Comparison of ENCODE assay signal across 24 cellular contexts in genomic region chr11:19187101-19187500, GRCh38. TPM values are rescaled to one million over a fixed set of nuclear protein-coding genes. Genes with fewer than 3 reads are reported as not detected.
DNase-seq lines count a peak whose midpoint lies in the region; ATAC-seq, FAIRE-seq and TF ChIP-seq lines count a peak whose summit lies in the region.
"Had no signal": no experiment of that assay in that cellular context is flagged by ENCODE, and none has a peak within 500 bp of the region (broad histone marks: within the 10 kb centered on the region; RNA-seq: fewer than 3 reads in every experiment).

No MANE protein-coding gene starts in this region.

- H3K4me3 Mint-ChIP-seq in astrocyte (ENCODE audit: unreplicated experiment): no peak overlapping the region
- H3K4me3 Mint-ChIP-seq in activated T-cell treated with anti-CD3 and anti-CD28 coated beads, Interleukin-2, amount 50 U/mL, for 24 hours: no peak overlapping the region
- H3K4me3 Mint-ChIP-seq: activated naive CD8-positive, alpha-beta T cell; activated T-cell treated with anti-CD3 and anti-CD28 coated beads, Interleukin-2, amount 50 U/mL, for 4 hours; CD4-positive, alpha-beta memory T cell; natural killer cell had no signal

- no peaks in the 10 kb centered on the region for H4K20me1 ChIP-seq in astrocyte (ENCODE audit: insufficient read depth, low read length)

- H3K27me3 Mint-ChIP-seq in astrocyte (ENCODE audit: low read depth, unreplicated experiment): peaks cover 1% of the 10 kb centered on the region
- no peaks in the 10 kb centered on the region for H3K27me3 Mint-ChIP-seq in activated T-cell treated with anti-CD3 and anti-CD28 coated beads, Interleukin-2, amount 50 U/mL, for 24 hours
- H3K27me3 Mint-ChIP-seq: activated naive CD8-positive, alpha-beta T cell; CD4-positive, alpha-beta memory T cell had no signal

- TF ChIP-seq CTCF in left ventricle myocardium inferior (IDR thresholded peaks at IDR 0.05; ENCODE audit: borderline replicate concordance) (no peak), astrocyte (IDR thresholded peaks at IDR 0.05; ENCODE audit: insufficient read depth, low read depth, low read length) (no peak)

- H3K36me3 ChIP-seq in left ventricle myocardium inferior (peaks cover 72% of the 10 kb centered on the region), astrocyte (ENCODE audit: insufficient read depth, low read length) (no peaks in the 10 kb centered on the region)
- H3K36me3 ChIP-seq: prostate gland had no signal

- no peak for FAIRE-seq in astrocyte (lab: Jason Lieb, UNC)
- FAIRE-seq: A549 had no signal

- intact Hi-C loops in left ventricle myocardium inferior (cut with micrococcal nuclease): no loop called here
- intact Hi-C loops in Right ventricle myocardium inferior (cut with DNase I): no loop called here

- H3K4me2 ChIP-seq in astrocyte (ENCODE audit: low read length): no peak overlapping the region
- H3K4me2 ChIP-seq: A549 had no signal

- no peak overlapping the region for H3K27ac Mint-ChIP-seq in astrocyte (ENCODE audit: unreplicated experiment)
- no peak overlapping the region for H3K27ac Mint-ChIP-seq in activated T-cell treated with anti-CD3 and anti-CD28 coated beads, Interleukin-2, amount 50 U/mL, for 24 hours
- H3K27ac Mint-ChIP-seq: activated naive CD8-positive, alpha-beta T cell; CD4-positive, alpha-beta memory T cell; natural killer cell had no signal

- no peaks in the 10 kb centered on the region for H3K9me3 Mint-ChIP-seq in astrocyte (ENCODE audit: unreplicated experiment)
- no peaks in the 10 kb centered on the region for H3K9me3 Mint-ChIP-seq in activated T-cell treated with anti-CD3 and anti-CD28 coated beads, Interleukin-2, amount 50 U/mL, for 24 hours
- H3K9me3 Mint-ChIP-seq: activated T-cell treated with anti-CD3 and anti-CD28 coated beads, Interleukin-2, amount 50 U/mL, for 4 hours; CD4-positive, alpha-beta memory T cell; natural killer cell had no signal

- H3K4me1 ChIP-seq in left ventricle myocardium inferior (peaks cover 44% of the 10 kb centered on the region), astrocyte (ENCODE audit: insufficient read depth, low read length) (no peaks in the 10 kb centered on the region)
- H3K4me1 ChIP-seq: A549, prostate gland had no signal

- peak overlapping the region; percentile 27 for H3K27ac ChIP-seq in left ventricle myocardium inferior (replicated peaks)
- H3K27ac ChIP-seq in astrocyte (ENCODE audit: low read depth, low read length): no peak overlapping the region
- H3K27ac ChIP-seq: A549, prostate gland had no signal

- no peak overlapping the region for H3K4me3 ChIP-seq in left ventricle myocardium inferior
- no peak overlapping the region for H3K4me3 ChIP-seq in astrocyte (ENCODE audit: insufficient read depth, low read depth, low read length)
- H3K4me3 ChIP-seq: A549, prostate gland had no signal

- no peak for ATAC-seq in Right ventricle myocardium inferior
- no peak for ATAC-seq in GM21423 (IDR thresholded peaks at IDR 0.05; ENCODE audit: unreplicated experiment)
- ATAC-seq: A549; activated T-cell treated with anti-CD3 and anti-CD28 coated beads, Interleukin-2, amount 50 U/mL, for 4 hours; HCT116; natural killer cell had no signal

- H3K36me3 Mint-ChIP-seq in astrocyte (ENCODE audit: low read depth, unreplicated experiment): peaks cover 3% of the 10 kb centered on the region
- no peaks in the 10 kb centered on the region for H3K36me3 Mint-ChIP-seq in activated T-cell treated with anti-CD3 and anti-CD28 coated beads, Interleukin-2, amount 50 U/mL, for 24 hours (ENCODE audit: low read depth)
- H3K36me3 Mint-ChIP-seq: natural killer cell had no signal

- H3K27me3 ChIP-seq in left ventricle myocardium inferior (ENCODE audit: low read depth) (no peaks in the 10 kb centered on the region), astrocyte (ENCODE audit: insufficient read depth, low read length) (no peaks in the 10 kb centered on the region)

- H3K9ac ChIP-seq in astrocyte (ENCODE audit: low read length): no peak overlapping the region

- H2AFZ ChIP-seq in astrocyte (ENCODE audit: low read depth, low read length): no peak overlapping the region

- no peaks in the 10 kb centered on the region for H3K79me2 ChIP-seq in astrocyte (ENCODE audit: insufficient read depth, low read length)

- peaks cover 10% of the 10 kb centered on the region for H3K4me1 Mint-ChIP-seq in astrocyte (ENCODE audit: low read depth, unreplicated experiment)
- no peaks in the 10 kb centered on the region for H3K4me1 Mint-ChIP-seq in activated T-cell treated with anti-CD3 and anti-CD28 coated beads, Interleukin-2, amount 50 U/mL, for 24 hours (ENCODE audit: low read depth)
- H3K4me1 Mint-ChIP-seq: CD4-positive, alpha-beta memory T cell; natural killer cell had no signal

- DNase-seq in left ventricle myocardium inferior: no peak
- DNase-seq in Right ventricle myocardium inferior (ENCODE audit: missing footprints): no peak
- DNase-seq in astrocyte (ENCODE audit: low read depth): peak; percentile 30
- DNase-seq in glomerular visceral epithelial cell (ENCODE audit: extremely low spot score): peak; percentile 9
- DNase-seq in activated CD4-positive, alpha-beta T cell treated with anti-CD3 and anti-CD28 coated beads, Interleukin-2, amount 50 U/mL, for 4 hours: no peak
- DNase-seq in T1000 (lab: John Stamatoyannopoulos, UW): no peak
- no peak for DNase-seq in activated T-cell treated with anti-CD3 and anti-CD28 coated beads, Interleukin-2, amount 50 U/mL, for 24 hours
- DNase-seq: activated CD4-positive, alpha-beta T cell treated with anti-CD3 and anti-CD28 coated beads, Interleukin-2, amount 50 U/mL, for 1 hour; activated T-cell treated with anti-CD3 and anti-CD28 coated beads, Interleukin-2, amount 50 U/mL, for 4 hours; CD4-positive, alpha-beta memory T cell; central memory CD4-positive, alpha-beta T cell; DMS79 treated with DMSO at 0.1 percent for 48 hours; effector CD4-positive, alpha-beta T cell; natural killer cell; NCI-H226; stimulated activated CD4-positive, alpha-beta T cell treated with anti-CD3 and anti-CD28 coated beads, Interleukin-12 subunit alpha, Interleukin-12 subunit beta, amount 100 ng/mL, for 4 hours; trophoblast cell had no signal

- H3K9me3 ChIP-seq in left ventricle myocardium inferior (replicated peaks) (no peaks in the 10 kb centered on the region), astrocyte (ENCODE audit: insufficient read depth, low read depth, low read length) (no peaks in the 10 kb centered on the region)
- H3K9me3 ChIP-seq: A549, prostate gland had no signal

RNA-seq across cellular contexts. Expression of gene CSRP3, which starts 14.7 kb away (rescaled TPM):
- total RNA-seq in left ventricle myocardium inferior (2,290 TPM), Right ventricle myocardium inferior (1,720 TPM), astrocyte (0.43 and 0.70 TPM in 2 replicates)
- total RNA-seq: activated T-cell treated with anti-CD3 and anti-CD28 coated beads, Interleukin-2, amount 50 U/mL, for 4 hours; CD4-positive, alpha-beta memory T cell; fibroblast of villous mesenchyme; lung microvascular endothelial cell; natural killer cell had no signal

RNA-seq across cellular contexts. Expression of gene E2F8, which starts 53.6 kb away (rescaled TPM):
- total RNA-seq in left ventricle myocardium inferior (3.6 TPM), Right ventricle myocardium inferior (1.7 TPM), astrocyte (0.17 and 0.27 TPM in 2 replicates)
- total RNA-seq: CD4-positive, alpha-beta memory T cell had no signal

Comparison
In these comparisons a context has a peak if more than half of its experiments do, and no peak if none do; other contexts are left out.
1. DNase-seq: peak in astrocyte (single experiment) and glomerular visceral epithelial cell (single experiment); none in left ventricle myocardium inferior (single experiment), Right ventricle myocardium inferior (single experiment), activated CD4-positive, alpha-beta T cell treated with anti-CD3 and anti-CD28 coated beads, Interleukin-2, amount 50 U/mL, for 4 hours (0 of 2), T1000 (single experiment) and activated T-cell treated with anti-CD3 and anti-CD28 coated beads, Interleukin-2, amount 50 U/mL, for 24 hours (single experiment).
2. RNA of gene CSRP3, which starts 14.7 kb away (total RNA-seq): 2,290 TPM in left ventricle myocardium inferior (single experiment) and 1,720 TPM in Right ventricle myocardium inferior (single experiment); 0.43 to 0.70 TPM in astrocyte; every median in the first group is over 1,000 times any median in the second.